ENCODE assay signal across 18 cellular contexts in the genomic region with DNA sequence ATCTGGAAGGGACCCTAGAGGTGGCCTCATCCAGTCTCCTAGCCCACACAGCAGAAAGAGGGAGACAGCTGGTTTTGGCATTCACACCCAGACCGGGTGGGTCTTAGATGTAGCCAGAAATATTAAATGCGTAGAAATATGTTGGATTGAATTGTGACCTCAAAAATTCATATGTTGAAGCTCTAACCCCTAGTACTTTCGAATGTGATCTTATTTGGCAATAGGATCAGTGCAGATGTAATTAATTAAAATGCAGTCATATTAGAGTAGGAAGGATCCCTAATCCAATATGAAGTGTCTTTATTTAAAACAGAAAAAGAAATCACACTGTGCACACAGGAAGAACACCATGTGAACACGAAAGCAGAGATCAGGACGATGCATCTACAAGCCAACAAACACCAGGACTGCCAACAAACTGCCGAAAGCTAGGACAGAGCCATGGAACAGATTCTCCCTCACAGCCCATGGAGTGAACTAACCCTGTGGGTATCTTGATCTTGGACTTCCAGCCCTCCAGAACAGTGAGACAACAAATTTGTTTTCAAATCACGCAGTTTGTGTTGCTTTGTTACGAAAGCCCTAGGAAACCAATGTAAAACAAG. TPM values are rescaled to one million over a fixed set of nuclear protein-coding genes. Genes with fewer than 3 reads are reported as not detected.
DNase-seq lines count a peak whose midpoint lies in the region; ATAC-seq and TF ChIP-seq lines count a peak whose summit lies in the region.
"Had no signal": no experiment of that assay in that cellular context is flagged by ENCODE, and none has a peak within 500 bp of the region (broad histone marks: within the 10 kb centered on the region; RNA-seq: fewer than 3 reads in every experiment).

No MANE protein-coding gene starts in this region.

- peaks cover 3% of the 10 kb centered on the region for H3K36me3 Mint-ChIP-seq in MCF 10A (ENCODE audit: insufficient read depth, unreplicated experiment)
- H3K36me3 Mint-ChIP-seq: CD4-positive, CD25-positive, alpha-beta regulatory T cell had no signal

- no peak for TF ChIP-seq EP300 in suprapubic skin (IDR thresholded peaks at IDR 0.05)

- H3K27me3 Mint-ChIP-seq in MCF 10A (ENCODE audit: insufficient read depth, unreplicated experiment) = no peaks in the 10 kb centered on the region

- peak overlapping the region; percentile 36 to 70 for H3K27ac ChIP-seq in breast epithelium
- peak overlapping the region; percentile 48 for H3K27ac ChIP-seq in suprapubic skin
- H3K27ac ChIP-seq: 22Rv1; BLaER1 treated with 17β-estradiol and CSF1 and Interleukin-3, amounts not matched to agents 10 nM and 100 nM had no signal

- no peak overlapping the region for H3K27ac Mint-ChIP-seq in MCF 10A (ENCODE audit: low read depth, unreplicated experiment)

- H3K27me3 ChIP-seq in breast epithelium (no peaks in the 10 kb centered on the region), adipocyte (replicated peaks; ENCODE audit: control insufficient read depth, insufficient read depth, low read length) (no peaks in the 10 kb centered on the region), suprapubic skin (no peaks in the 10 kb centered on the region)
- H3K27me3 ChIP-seq: BLaER1 treated with 17β-estradiol and CSF1 and Interleukin-3, amounts not matched to agents 10 nM and 100 nM had no signal

- POLR2A ChIA-PET in MCF 10A (lab: Yijun Ruan, JAX) = interaction anchor here (1.3 kb wide), 1 partner anchor 9 kb away, joined by 5 read pairs; no protein-coding TSS in a partner anchor

- H3K9me3 ChIP-seq in breast epithelium (no peaks in the 10 kb centered on the region), adipocyte (ENCODE audit: control insufficient read depth, low read length) (no peaks in the 10 kb centered on the region), suprapubic skin (no peaks in the 10 kb centered on the region)
- H3K9me3 ChIP-seq: BLaER1 treated with 17β-estradiol and CSF1 and Interleukin-3, amounts not matched to agents 10 nM and 100 nM had no signal

- H3K4me3 ChIP-seq in breast epithelium (no peak overlapping the region), adipocyte (ENCODE audit: low read length) (peak overlapping the region; percentile 17), suprapubic skin (no peak overlapping the region)
- H3K4me3 ChIP-seq: BLaER1 treated with 17β-estradiol and CSF1 and Interleukin-3, amounts not matched to agents 10 nM and 100 nM had no signal

- peak overlapping the region; percentile 9 for H3K9ac ChIP-seq in adipocyte (ENCODE audit: low read length)
- H3K9ac ChIP-seq: BLaER1 treated with 17β-estradiol and CSF1 and Interleukin-3, amounts not matched to agents 10 nM and 100 nM had no signal

- TF ChIP-seq POLR2A in breast epithelium (IDR thresholded peaks at IDR 0.05) (no peak), suprapubic skin (IDR thresholded peaks at IDR 0.05) (no peak)

- H3K4me1 ChIP-seq in breast epithelium = no peaks in the 10 kb centered on the region
- H3K4me1 ChIP-seq in adipocyte (ENCODE audit: control insufficient read depth, insufficient read depth, low read length) = peaks cover 65% of the 10 kb centered on the region
- peaks cover 36% of the 10 kb centered on the region for H3K4me1 ChIP-seq in suprapubic skin

- H3K36me3 ChIP-seq in breast epithelium = no peaks in the 10 kb centered on the region
- H3K36me3 ChIP-seq in adipocyte (ENCODE audit: control insufficient read depth, insufficient read depth, low read length, severe bottlenecking) = no peaks in the 10 kb centered on the region
- H3K36me3 ChIP-seq in suprapubic skin = no peaks in the 10 kb centered on the region

- intact Hi-C loops in breast epithelium (cut with DNase I; ENCODE audit: low total_unique reads) = no loop called here
- intact Hi-C loops in MCF 10A (cut with micrococcal nuclease) = no loop called here

- no peak overlapping the region for H3K4me3 Mint-ChIP-seq in MCF 10A (ENCODE audit: unreplicated experiment)

- BruUV-seq in MCF 10A (replicated peaks; lab: Mats Ljungman, UMichigan) = no TSS peak

- no peak for TF ChIP-seq CTCF in breast epithelium (IDR thresholded peaks at IDR 0.05)
- TF ChIP-seq CTCF in MCF 10A (IDR thresholded peaks at IDR 0.05; ENCODE audit: unreplicated experiment) = no peak
- TF ChIP-seq CTCF in suprapubic skin (IDR thresholded peaks at IDR 0.05) = no peak

- CTCF ChIA-PET in MCF 10A (lab: Yijun Ruan, JAX) = interaction anchor here (0.6 kb wide), 1 partner anchor 11 kb away, joined by 3 read pairs; no protein-coding TSS in a partner anchor

- ATAC-seq in GM19397 (IDR thresholded peaks at IDR 0.05; ENCODE audit: unreplicated experiment) (no peak), HG02798 (IDR thresholded peaks at IDR 0.05; ENCODE audit: poor library complexity, unreplicated experiment) (no peak)
- ATAC-seq: HepG2 had no signal

- WGBS in suprapubic skin = 68% methylated on average over 8 of the region's 8 CpGs

- peaks cover 43% of the 10 kb centered on the region for H3K4me1 Mint-ChIP-seq in MCF 10A (ENCODE audit: insufficient read depth, unreplicated experiment)

- H3K9me3 Mint-ChIP-seq in MCF 10A (ENCODE audit: unreplicated experiment) = no peaks in the 10 kb centered on the region

- DNase-seq in breast epithelium (ENCODE audit: low spot score in 2 of 2) (no peak), MCF 10A (ENCODE audit: unreplicated experiment) (no peak), adipocyte (ENCODE audit: low read depth) (no peak), fibroblast of gingiva (ENCODE audit: low read depth) (peak; percentile 72), suprapubic skin (ENCODE audit: low spot score in 2 of 2) (no peak), DMS79 (lab: John Stamatoyannopoulos, UW) (no peak)
- DNase-seq: AML-193; Calu3; CD4-positive, CD25-positive, alpha-beta regulatory T cell; DMS79 treated with DMSO at 0.1 percent for 48 hours; EL; GDM1; H7 had no signal

RNA-seq across cellular contexts. Expression of a gene that starts 2.9 kb away (rescaled TPM):
- total RNA-seq in breast epithelium = 10 to 100 TPM; 61.1 to 89.5 (median 89.0) TPM
- total RNA-seq in MCF 10A (2022) = 51.6 and 52.1 TPM in 2 replicates
- 100 to 1,000 TPM in 3 of 4 donors, 10 to 100 TPM in 1; 77.1 to 239 (median 109) TPM for total RNA-seq in suprapubic skin
